21 cellular contexts compared by ENCODE assay signal in the genomic region with DNA sequence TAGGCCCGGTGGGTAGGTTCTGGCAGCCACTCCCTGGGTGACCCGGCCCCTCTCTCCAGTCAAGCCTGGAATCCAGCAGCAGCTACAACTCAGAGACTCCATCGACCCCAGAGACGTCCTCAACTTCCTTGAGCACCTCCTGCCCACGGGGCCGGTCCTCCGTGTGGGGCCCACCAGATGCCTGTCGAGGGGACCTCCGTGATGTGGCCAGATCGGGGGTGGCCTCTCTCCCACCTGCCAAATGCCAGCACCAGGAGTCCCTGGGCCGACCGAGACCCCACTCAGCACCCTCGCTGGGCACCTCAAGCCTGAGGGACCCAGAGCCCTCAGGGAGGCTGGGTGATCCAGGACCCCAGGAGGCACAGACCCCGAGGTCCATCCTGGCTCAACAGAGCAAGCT. TPM values are rescaled to one million over a fixed set of nuclear protein-coding genes. Genes with fewer than 3 reads are reported as not detected.
A peak's percentile ranks its signal among the peaks of the same experiment; 100 is the strongest.
DNase-seq lines count a peak whose midpoint lies in the region; ATAC-seq and TF ChIP-seq lines count a peak whose summit lies in the region.
"Had no signal": no experiment of that assay in that cellular context is flagged by ENCODE, and none has a peak within 500 bp of the region (broad histone marks: within the 10 kb centered on the region; RNA-seq: fewer than 3 reads in every experiment).

No MANE protein-coding gene starts in this region.

- no peak for TF ChIP-seq CTCF in CD4-positive, alpha-beta T cell (IDR thresholded peaks at IDR 0.05)
- no peak for TF ChIP-seq CTCF in neutrophil (IDR thresholded peaks at IDR 0.05)

- peaks cover 20 to 56% (median 36%) of the 10 kb centered on the region in 10 experiments; a peak in 19 of 20 replicates for H3K4me1 ChIP-seq in BLaER1 treated with 17β-estradiol and CSF1 and Interleukin-3, amounts not matched to agents 10 nM and 100 nM
- H3K4me1 ChIP-seq in neutrophil (ENCODE audit: control insufficient read depth in 1 of 2, insufficient read depth in 1 of 2, low read depth in 1 of 2, low read length in 1 of 2): peaks cover 16 to 20% of the 10 kb centered on the region in 2 experiments

- H3K4me3 ChIP-seq in BLaER1 treated with 17β-estradiol and CSF1 and Interleukin-3, amounts not matched to agents 10 nM and 100 nM: 0 out of 20 replicates have a peak overlapping the region, but pooled peaks of 1 of the 10 experiments have one; percentile 11
- H3K4me3 ChIP-seq in neutrophil (ENCODE audit: low read depth in 1 of 2, low read length in 1 of 2): no peak overlapping the region
- H3K4me3 ChIP-seq: GM23338, MG63 had no signal

- ATAC-seq in CD4-positive, alpha-beta T cell (ENCODE audit: poor library complexity): no peak
- ATAC-seq: GM23338 had no signal

- CTCF ChIA-PET in CD4-positive, alpha-beta T cell (lab: Charles Lee): no interaction called here

- POLR2A ChIA-PET in CD4-positive, alpha-beta T cell (lab: Charles Lee): interaction anchor here (1.0 kb wide), 1 partner anchor 18 kb away, joined by 3 read pairs; no protein-coding TSS in a partner anchor

- peaks cover 0 to 56% (median 20%) of the 10 kb centered on the region in 11 experiments; a peak in 14 of 22 replicates for H4K20me1 ChIP-seq in BLaER1 treated with 17β-estradiol and CSF1 and Interleukin-3, amounts not matched to agents 10 nM and 100 nM

- H3K4me2 ChIP-seq in BLaER1 treated with 17β-estradiol and CSF1 and Interleukin-3, amounts not matched to agents 10 nM and 100 nM: peak overlapping the region in 7 of 11 experiments; percentile 0 to 91 (median 51); a peak in 9 of 22 replicates
- H3K4me2 ChIP-seq: GM23338 had no signal

- H3K9ac ChIP-seq in BLaER1 treated with 17β-estradiol and CSF1 and Interleukin-3, amounts not matched to agents 10 nM and 100 nM: peak overlapping the region in 9 of 11 experiments; percentile 4 to 55 (median 36); a peak in 10 of 22 replicates

- no peaks in the 10 kb centered on the region for H3K27me3 ChIP-seq in BLaER1 treated with 17β-estradiol and CSF1 and Interleukin-3, amounts not matched to agents 10 nM and 100 nM
- no peaks in the 10 kb centered on the region for H3K27me3 ChIP-seq in CD4-positive, alpha-beta T cell (ENCODE audit: control insufficient read depth, insufficient read depth, low read length)
- no peaks in the 10 kb centered on the region for H3K27me3 ChIP-seq in neutrophil
- H3K27me3 ChIP-seq: MG63 had no signal

- H3K4me3 Mint-ChIP-seq in CD4-positive, alpha-beta T cell: peak overlapping the region; percentile 11
- peak overlapping the region; percentile 11 for H3K4me3 Mint-ChIP-seq in activated T-helper 1 cell treated with anti-CD3 and anti-CD28 coated beads, Interleukin-12 subunit alpha, Interleukin-12 subunit beta, Interleukin-2, Interleukin-4 antibody, amounts not matched to agents 30 ng/mL and 10 ng/mL and 1 ng/mL, durations not matched to agents 14 hours and 24 hours and 36 hours
- H3K4me3 Mint-ChIP-seq: CD14-positive monocyte, GM23338, H9, HFFc6 had no signal

- intact Hi-C loops in CD4-positive, alpha-beta T cell (cut with DNase I, micrococcal nuclease): no loop called here
- intact Hi-C loops in activated T-helper 1 cell treated with anti-CD3 and anti-CD28 coated beads, Interleukin-12 subunit alpha, Interleukin-12 subunit beta, Interleukin-2, Interleukin-4 antibody, amounts not matched to agents 30 ng/mL and 10 ng/mL and 1 ng/mL, durations not matched to agents 14 hours and 24 hours and 36 hours (cut with micrococcal nuclease): no loop called here

- no peak overlapping the region for H3K27ac Mint-ChIP-seq in CD4-positive, alpha-beta T cell
- no peak overlapping the region for H3K27ac Mint-ChIP-seq in activated T-helper 1 cell treated with anti-CD3 and anti-CD28 coated beads, Interleukin-12 subunit alpha, Interleukin-12 subunit beta, Interleukin-2, Interleukin-4 antibody, amounts not matched to agents 30 ng/mL and 10 ng/mL and 1 ng/mL, durations not matched to agents 14 hours and 24 hours and 36 hours
- H3K27ac Mint-ChIP-seq: GM23338, H9, HFFc6 had no signal

- H3K9me3 ChIP-seq in BLaER1 treated with 17β-estradiol and CSF1 and Interleukin-3, amounts not matched to agents 10 nM and 100 nM (replicated peaks in 1 of 11): no peaks in the 10 kb centered on the region
- no peaks in the 10 kb centered on the region for H3K9me3 ChIP-seq in CD4-positive, alpha-beta T cell (ENCODE audit: control insufficient read depth, low read length)
- H3K9me3 ChIP-seq in neutrophil: no peaks in the 10 kb centered on the region
- H3K9me3 ChIP-seq: MG63 had no signal

- H3K9me3 Mint-ChIP-seq in CD4-positive, alpha-beta T cell: no peaks in the 10 kb centered on the region
- H3K9me3 Mint-ChIP-seq in activated T-helper 1 cell treated with anti-CD3 and anti-CD28 coated beads, Interleukin-12 subunit alpha, Interleukin-12 subunit beta, Interleukin-2, Interleukin-4 antibody, amounts not matched to agents 30 ng/mL and 10 ng/mL and 1 ng/mL, durations not matched to agents 14 hours and 24 hours and 36 hours: no peaks in the 10 kb centered on the region
- H3K9me3 Mint-ChIP-seq: CD14-positive monocyte, GM23338, H9, HFFc6 had no signal

- no peaks in the 10 kb centered on the region for H3K27me3 Mint-ChIP-seq in CD4-positive, alpha-beta T cell
- H3K27me3 Mint-ChIP-seq in activated T-helper 1 cell treated with anti-CD3 and anti-CD28 coated beads, Interleukin-12 subunit alpha, Interleukin-12 subunit beta, Interleukin-2, Interleukin-4 antibody, amounts not matched to agents 30 ng/mL and 10 ng/mL and 1 ng/mL, durations not matched to agents 14 hours and 24 hours and 36 hours (ENCODE audit: insufficient read depth): no peaks in the 10 kb centered on the region

- H3K4me1 Mint-ChIP-seq in CD4-positive, alpha-beta T cell (ENCODE audit: low read depth): peaks cover 12% of the 10 kb centered on the region
- H3K4me1 Mint-ChIP-seq in activated T-helper 1 cell treated with anti-CD3 and anti-CD28 coated beads, Interleukin-12 subunit alpha, Interleukin-12 subunit beta, Interleukin-2, Interleukin-4 antibody, amounts not matched to agents 30 ng/mL and 10 ng/mL and 1 ng/mL, durations not matched to agents 14 hours and 24 hours and 36 hours (ENCODE audit: low read depth): peaks cover 21% of the 10 kb centered on the region
- H3K4me1 Mint-ChIP-seq: GM23338 had no signal

- H3K27ac ChIP-seq in BLaER1 treated with 17β-estradiol and CSF1 and Interleukin-3, amounts not matched to agents 10 nM and 100 nM: peak overlapping the region in 7 of 11 experiments; percentile 2 to 48 (median 44); a peak in 10 of 22 replicates
- H3K27ac ChIP-seq in CD4-positive, alpha-beta T cell (ENCODE audit: low read depth, low read length): no peak overlapping the region
- H3K27ac ChIP-seq in neutrophil: peak overlapping the region; percentile 1

- peaks cover 55 to 61% (median 57%) of the 10 kb centered on the region in 11 experiments for H3K36me3 ChIP-seq in BLaER1 treated with 17β-estradiol and CSF1 and Interleukin-3, amounts not matched to agents 10 nM and 100 nM
- peaks cover 56% of the 10 kb centered on the region for H3K36me3 ChIP-seq in neutrophil

- no peak for DNase-seq in CD4-positive, alpha-beta T cell
- DNase-seq in activated T-helper 1 cell treated with anti-CD3 and anti-CD28 coated beads, Interleukin-12 subunit alpha, Interleukin-12 subunit beta, Interleukin-2, Interleukin-4 antibody, amounts not matched to agents 30 ng/mL and 10 ng/mL and 1 ng/mL, durations not matched to agents 14 hours and 24 hours and 36 hours (ENCODE audit: low spot score): no peak
- DNase-seq in dermis blood vessel endothelial cell (no peak), NCI-H345 treated with DMSO at 0.1 percent for 48 hours (lab: John Stamatoyannopoulos, UW; ENCODE audit: unreplicated experiment) (no peak), germinal center (ENCODE audit: low spot score) (no peak)
- DNase-seq: DMS153, H9, HFFc6, KG1, MG63, NCI-H1105 treated with DMSO at 0.1 percent for 48 hours, NCI-H146, NCI-H2029, NCI-H526 treated with DMSO at 0.1 percent for 48 hours, RPMI8226, SHP77 treated with DMSO at 0.1 percent for 48 hours had no signal

- peaks cover 31% of the 10 kb centered on the region for H3K36me3 Mint-ChIP-seq in CD4-positive, alpha-beta T cell (ENCODE audit: low read depth)
- H3K36me3 Mint-ChIP-seq in activated T-helper 1 cell treated with anti-CD3 and anti-CD28 coated beads, Interleukin-12 subunit alpha, Interleukin-12 subunit beta, Interleukin-2, Interleukin-4 antibody, amounts not matched to agents 30 ng/mL and 10 ng/mL and 1 ng/mL, durations not matched to agents 14 hours and 24 hours and 36 hours (ENCODE audit: low read depth): peaks cover 26% of the 10 kb centered on the region

RNA-seq across cellular contexts. Expression of gene MIIP, which starts 2.7 kb away (rescaled TPM):
- total RNA-seq in CD4-positive, alpha-beta T cell: 10 to 100 TPM; 21.8 to 23.1 TPM
- 74.9 and 75.3 TPM in 2 replicates for total RNA-seq in activated T-helper 1 cell treated with anti-CD3 and anti-CD28 coated beads, Interleukin-12 subunit alpha, Interleukin-12 subunit beta, Interleukin-2, Interleukin-4 antibody, amounts not matched to agents 30 ng/mL and 10 ng/mL and 1 ng/mL, durations not matched to agents 14 hours and 24 hours and 36 hours
- 39.2 and 45.4 TPM in 2 replicates for total RNA-seq in dermis blood vessel endothelial cell

RNA-seq across cellular contexts. Expression of gene TNFRSF8, which starts 41.1 kb away (rescaled TPM):
- under 1 TPM in 1 of 2 experiments, not detected in 1; 0.14 TPM for total RNA-seq in CD4-positive, alpha-beta T cell
- 26.9 and 27.9 TPM in 2 replicates for total RNA-seq in activated T-helper 1 cell treated with anti-CD3 and anti-CD28 coated beads, Interleukin-12 subunit alpha, Interleukin-12 subunit beta, Interleukin-2, Interleukin-4 antibody, amounts not matched to agents 30 ng/mL and 10 ng/mL and 1 ng/mL, durations not matched to agents 14 hours and 24 hours and 36 hours
- 0.33 and 0.34 TPM in 2 replicates for total RNA-seq in dermis blood vessel endothelial cell
- total RNA-seq: A673 had no signal

RNA-seq across cellular contexts. Expression of gene MFN2, which starts 41.8 kb away (rescaled TPM):
- 10 to 100 TPM; 33.0 to 38.1 TPM for total RNA-seq in CD4-positive, alpha-beta T cell
- 88.1 and 95.4 TPM in 2 replicates for total RNA-seq in activated T-helper 1 cell treated with anti-CD3 and anti-CD28 coated beads, Interleukin-12 subunit alpha, Interleukin-12 subunit beta, Interleukin-2, Interleukin-4 antibody, amounts not matched to agents 30 ng/mL and 10 ng/mL and 1 ng/mL, durations not matched to agents 14 hours and 24 hours and 36 hours
- 61.1 and 95.3 TPM in 2 replicates for total RNA-seq in dermis blood vessel endothelial cell

Comparison
In these comparisons a context has a peak if more than half of its experiments do, and no peak if none do; other contexts are left out.
1. RNA of gene TNFRSF8, which starts 41.1 kb away (total RNA-seq): 26.9 to 27.9 TPM in activated T-helper 1 cell treated with anti-CD3 and anti-CD28 coated beads, Interleukin-12 subunit alpha, Interleukin-12 subunit beta, Interleukin-2, Interleukin-4 antibody, amounts not matched to agents 30 ng/mL and 10 ng/mL and 1 ng/mL, durations not matched to agents 14 hours and 24 hours and 36 hours; 0.33 to 0.34 TPM in dermis blood vessel endothelial cell and 0.14 TPM in CD4-positive, alpha-beta T cell; every median in the first group is over 10 times any median in the second.